ENCODE assay signal across 9 cellular contexts in the genomic region with DNA sequence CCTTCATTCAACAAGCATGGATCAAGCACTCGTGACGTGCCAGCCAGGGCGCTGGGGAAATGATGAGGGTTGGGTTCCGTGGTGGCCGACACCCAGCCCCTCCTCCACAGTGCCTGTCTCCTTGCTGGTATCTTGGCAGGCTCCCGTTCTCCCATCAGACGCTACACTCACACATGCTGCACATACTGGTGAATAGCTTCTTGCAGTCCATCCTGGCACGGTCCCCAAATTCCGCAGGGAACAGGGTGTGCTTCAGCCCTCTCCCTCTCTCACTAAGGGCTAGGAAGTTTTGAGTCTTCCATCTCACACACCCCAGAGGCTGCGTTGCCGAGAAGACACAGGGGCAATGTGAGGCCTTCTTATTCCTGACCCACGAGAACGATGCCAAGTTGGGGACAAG. TPM values are rescaled to one million over a fixed set of nuclear protein-coding genes. Genes with fewer than 3 reads are reported as not detected.
DNase-seq lines count a peak whose midpoint lies in the region; ATAC-seq, FAIRE-seq and TF ChIP-seq lines count a peak whose summit lies in the region.
"Had no signal": no experiment of that assay in that cellular context is flagged by ENCODE, and none has a peak within 500 bp of the region (broad histone marks: within the 10 kb centered on the region; RNA-seq: fewer than 3 reads in every experiment).

No MANE protein-coding gene starts in this region.

- no peaks in the 10 kb centered on the region for H3K79me1 ChIP-seq in H1 (ENCODE audit: low read depth, low read length)

- in situ Hi-C loops in transverse colon (cut with MboI; ENCODE audit: low pct_ligation_motif_present in 1 of 4, low pct_unique_long_range_greater_than_20kb in 1 of 4, low sequenced_read_pairs in 3 of 4), result no loop called here

- no peak overlapping the region for H2BK120ac ChIP-seq in H1 (replicated peaks; ENCODE audit: low read depth, low read length)

- no peak overlapping the region for H3K4me2 ChIP-seq in H1 (ENCODE audit: insufficient read depth in 1 of 2, low read depth in 2 of 2, low read length in 2 of 2)

- peak in 1 of 3 donors; percentile 80 for DNase-seq in Peyer's patch
- no peak for DNase-seq in H1 (ENCODE audit: low read depth in 1 of 2, low spot score in 2 of 2)
- DNase-seq in lung (ENCODE audit: low spot score), result peak; percentile 88
- peak; percentile 82 for DNase-seq in transverse colon
- DNase-seq in NCI-H2171 (lab: John Stamatoyannopoulos, UW), result no peak
- DNase-seq in glutamatergic neuron, result no peak
- DNase-seq: NCI-H526 treated with DMSO at 0.1 percent for 48 hours had no signal

- H2BK12ac ChIP-seq in H1 (ENCODE audit: low read depth, low read length), result 0 out of 2 replicates have a peak overlapping the region, but pooled peaks have one; percentile 19

- intact Hi-C loops in transverse colon (cut with DNase I; ENCODE audit: low total_unique reads), result no loop called here

- peaks cover 9% of the 10 kb centered on the region for H3K9me3 Mint-ChIP-seq in glutamatergic neuron (ENCODE audit: unreplicated experiment)

- ATAC-seq in lung (ENCODE audit: insufficient read depth, low FRiP score), result no peak
- no peak for ATAC-seq in GM18505 (IDR thresholded peaks at IDR 0.05; ENCODE audit: unreplicated experiment)

- no peaks in the 10 kb centered on the region for H3K36me3 Mint-ChIP-seq in glutamatergic neuron (ENCODE audit: unreplicated experiment)

- WGBS in H1 (ENCODE audit: extremely low coverage in 1 of 2, insufficient coverage in 1 of 2, insufficient read length in 1 of 2, insufficient replicate concordance in 2 of 2, low coverage in 1 of 2, low lambda C conversion rate in 2 of 2, missing lambda C conversion rate in 1 of 2), 2 experiments, result 92% methylated on average over 13 of the region's 13 CpGs; no CpG with 5 or more reads in 1 of the 2 experiments
- 36 to 67% methylated on average over 13 of the region's 13 CpGs for WGBS in lung, 2 donors
- WGBS in transverse colon (ENCODE audit: low coverage in 1 of 2), 2 donors, result 60% methylated on average over 13 of the region's 13 CpGs; no CpG with 5 or more reads in 1 of the 2 donors

- H3K36me3 ChIP-seq in Peyer's patch, result no peaks in the 10 kb centered on the region
- H3K36me3 ChIP-seq in H1 (ENCODE audit: control insufficient read depth in 2 of 4, insufficient read depth in 4 of 4, low read length in 3 of 4), result no peaks in the 10 kb centered on the region
- no peaks in the 10 kb centered on the region for H3K36me3 ChIP-seq in lung (ENCODE audit: control insufficient read depth in 2 of 2, insufficient read depth in 2 of 2, low read length in 2 of 2)
- no peaks in the 10 kb centered on the region for H3K36me3 ChIP-seq in transverse colon

- no peak overlapping the region; the same call in 1 of the 2 replicates for H4K8ac ChIP-seq in H1 (ENCODE audit: extremely low read depth, insufficient read depth, low read length)

- H3K4me3 Mint-ChIP-seq in glutamatergic neuron (ENCODE audit: unreplicated experiment), result no peak overlapping the region

- peak overlapping the region; percentile 35 for H4K91ac ChIP-seq in H1 (replicated peaks; ENCODE audit: insufficient read length, low read length)

- no peak for FAIRE-seq in H1 (lab: Jason Lieb, UNC)
- FAIRE-seq: GM12891 had no signal

- no peak for TF ChIP-seq CTCF in Peyer's patch (IDR thresholded peaks at IDR 0.05)
- no peak for TF ChIP-seq CTCF in H1 (IDR thresholded peaks at IDR 0.05; ENCODE audit: control extremely low read depth in 1 of 3, insufficient read depth in 1 of 3, low read depth in 1 of 3, low read length in 3 of 3)
- TF ChIP-seq CTCF in lung (IDR thresholded peaks at IDR 0.05; ENCODE audit: control extremely low read depth, extremely low read depth), result no peak
- no peak for TF ChIP-seq CTCF in transverse colon (IDR thresholded peaks at IDR 0.05)
- TF ChIP-seq CTCF in glutamatergic neuron (IDR thresholded peaks at IDR 0.05; ENCODE audit: partially characterized antibody, unreplicated experiment), result no peak

- TF ChIP-seq POLR2A in Peyer's patch (IDR thresholded peaks at IDR 0.05) (no peak), H1 (IDR thresholded peaks at IDR 0.05; ENCODE audit: control extremely low read depth in 1 of 2, low read depth in 2 of 2, low read length in 2 of 2) (no peak), transverse colon (IDR thresholded peaks at IDR 0.05) (no peak), GM18505 (IDR thresholded peaks at IDR 0.05; ENCODE audit: borderline replicate concordance, extremely low read depth, insufficient read depth, insufficient read length) (no peak)

- H3K27ac Mint-ChIP-seq in glutamatergic neuron (ENCODE audit: unreplicated experiment), result no peak overlapping the region

- H3K9ac ChIP-seq in H1 (replicated peaks in 1 of 4; ENCODE audit: extremely low read depth in 1 of 4, low read depth in 3 of 4, low read length in 3 of 4), result no peak overlapping the region

- POLR2A ChIA-PET in H1 (lab: Charles Lee; ENCODE audit: partially characterized antibody), result interaction anchor here (1.6 kb wide), 2 partner anchors 10 to 14 kb away, joined by 4 to 5 read pairs; a partner anchor contains a TSS

- peaks cover 0 to 24% (median 5%) of the 10 kb centered on the region in 4 donors for H3K4me1 ChIP-seq in Peyer's patch
- peaks cover 0 to 11% (median 4%) of the 10 kb centered on the region in 4 experiments; a peak in 3 of 7 replicates for H3K4me1 ChIP-seq in H1 (replicated peaks in 1 of 4; ENCODE audit: control insufficient read depth in 3 of 4, insufficient read depth in 4 of 4, low read length in 3 of 4)
- H3K4me1 ChIP-seq in lung (ENCODE audit: control insufficient read depth in 2 of 2, insufficient read depth in 2 of 2, low read length in 2 of 2), result peaks cover 12 to 22% of the 10 kb centered on the region in 2 donors
- peaks cover 25 to 53% (median 30%) of the 10 kb centered on the region in 4 donors for H3K4me1 ChIP-seq in transverse colon

- H4K5ac ChIP-seq in H1 (ENCODE audit: insufficient read length, low read depth, low read length), result no peak overlapping the region

- H3K18ac ChIP-seq in H1 (ENCODE audit: extremely low read depth, low read length), result no peak overlapping the region

- no peaks in the 10 kb centered on the region for H3K23me2 ChIP-seq in H1 (ENCODE audit: low read depth, low read length)

- no peak overlapping the region for H2AFZ ChIP-seq in H1 (ENCODE audit: low read length)

- no peak overlapping the region for H2BK15ac ChIP-seq in H1 (ENCODE audit: low read length)

- H3K4me3 ChIP-seq in Peyer's patch (no peak overlapping the region), H1 (ENCODE audit: extremely low read depth in 1 of 4, insufficient read depth in 2 of 4, low read depth in 3 of 4, low read length in 4 of 4) (no peak overlapping the region), lung (no peak overlapping the region), transverse colon (no peak overlapping the region)

- no peaks in the 10 kb centered on the region for H3K27me3 ChIP-seq in Peyer's patch
- no peaks in the 10 kb centered on the region for H3K27me3 ChIP-seq in H1 (replicated peaks in 1 of 4; ENCODE audit: control insufficient read depth in 3 of 4, extremely low read depth in 1 of 4, insufficient read depth in 3 of 4, low read length in 3 of 4)
- H3K27me3 ChIP-seq in lung (ENCODE audit: control insufficient read depth, insufficient read depth), result no peaks in the 10 kb centered on the region
- H3K27me3 ChIP-seq in transverse colon, result no peaks in the 10 kb centered on the region

- H3K23ac ChIP-seq in H1 (ENCODE audit: insufficient read length), result no peak overlapping the region

- TF ChIP-seq RAD21 in H1 (IDR thresholded peaks at IDR 0.05 in 1 of 2, conservative IDR thresholded peaks at IDR 0.05 in 1 of 2; ENCODE audit: low read depth in 2 of 2, low read length in 2 of 2), result no peak

- no peak overlapping the region for H3K14ac ChIP-seq in H1 (ENCODE audit: insufficient read length)

- no peak overlapping the region for H3K56ac ChIP-seq in H1 (replicated peaks; ENCODE audit: insufficient read length, low read depth, low read length)

- no peak overlapping the region for H2BK5ac ChIP-seq in H1 (ENCODE audit: low read depth, low read length)

- H3K79me2 ChIP-seq in H1 (ENCODE audit: control insufficient read depth in 1 of 2, insufficient read depth in 2 of 2, low read length in 2 of 2), result no peaks in the 10 kb centered on the region

- no peak overlapping the region for H2BK20ac ChIP-seq in H1 (ENCODE audit: low read length)

- H3K4ac ChIP-seq in H1 (replicated peaks; ENCODE audit: insufficient read length, low read depth, low read length), result no peak overlapping the region

- CTCF ChIA-PET in H1 (lab: Charles Lee; ENCODE audit: partially characterized antibody), result interaction anchor here (0.9 to 3.9 kb wide), 5 partner anchors 10 to 125 kb away, joined by 3 to 20 read pairs (median 8); a partner anchor contains a TSS

- H4K20me1 ChIP-seq in H1 (replicated peaks in 1 of 2; ENCODE audit: control insufficient read depth in 1 of 2, insufficient read depth in 2 of 2, low read length in 2 of 2), result no peaks in the 10 kb centered on the region

- peaks cover 7% of the 10 kb centered on the region for H3K27me3 Mint-ChIP-seq in glutamatergic neuron (ENCODE audit: unreplicated experiment)

- peak overlapping the region in 3 of 4 donors; percentile 23 to 86 (median 85) for H3K27ac ChIP-seq in Peyer's patch
- no peak overlapping the region for H3K27ac ChIP-seq in H1 (ENCODE audit: low read depth, low read length)
- H3K27ac ChIP-seq in lung (ENCODE audit: low read depth in 1 of 2, low read length in 1 of 2), result peak overlapping the region; percentile 89 to 92
- H3K27ac ChIP-seq in transverse colon, result peak overlapping the region; percentile 99 to 100 (median 100)

- TF ChIP-seq EP300 in H1 (IDR thresholded peaks at IDR 0.05; ENCODE audit: borderline replicate concordance in 1 of 2, low read depth in 2 of 2, low read length in 2 of 2), result no peak
- peak; percentile 95 for TF ChIP-seq EP300 in transverse colon (IDR thresholded peaks at IDR 0.05; ENCODE audit: low read depth)

- peaks cover 17% of the 10 kb centered on the region for H3K4me1 Mint-ChIP-seq in glutamatergic neuron (ENCODE audit: low read depth, unreplicated experiment)

- no peaks in the 10 kb centered on the region for H3K9me3 ChIP-seq in Peyer's patch
- H3K9me3 ChIP-seq in H1 (ENCODE audit: insufficient read depth in 2 of 2, low read depth in 1 of 2, low read length in 1 of 2), result no peaks in the 10 kb centered on the region; a peak in 1 of 4 replicates
- no peaks in the 10 kb centered on the region for H3K9me3 ChIP-seq in lung (ENCODE audit: control insufficient read depth in 2 of 2, insufficient read depth in 1 of 2, low read length in 1 of 2)
- H3K9me3 ChIP-seq in transverse colon, result no peaks in the 10 kb centered on the region

- no peak overlapping the region for H2AK5ac ChIP-seq in H1 (ENCODE audit: low read depth, low read length)

RNA-seq across cellular contexts. Expression of a gene that starts 10.1 kb away (rescaled TPM):
- total RNA-seq in Peyer's patch, result 10 to 100 TPM; 46.8 to 97.4 (median 64.1) TPM
- 17.3 and 19.5 TPM in 2 replicates for total RNA-seq in H1 (2021; fragmentation: NEBNext Ultra II Directional; extraction: Animal tissue kit (Norgen Biotek cat#: 25700))
- polyA plus RNA-seq in H1 (2011; rRNA removed), result 20.3 and 44.4 TPM in 2 replicates
- polyA plus RNA-seq in H1 (2011; cell fraction: cytosol; rRNA removed), result 12.4 TPM
- polyA plus RNA-seq in H1 (2011; cell fraction: nucleus; rRNA removed), result 19.5 TPM
- 10.3 to 14.6 TPM (median 12.8 TPM) in 4 replicates for polyA plus RNA-seq in H1 (2012, experiment 1 of 2)
- 8.1 TPM for polyA plus RNA-seq in H1 (2012, experiment 2 of 2)
- polyA plus RNA-seq in H1 (2013, experiment 1 of 2), result 9.1 TPM
- 8.8 TPM for polyA plus RNA-seq in H1 (2013, experiment 2 of 2)
- polyA minus RNA-seq in H1 (2011; rRNA and poly(A)+ RNA removed), result 6.7 and 7.7 TPM in 2 replicates
- 14.5 TPM for polyA minus RNA-seq in H1 (2011; cell fraction: cytosol; rRNA and poly(A)+ RNA removed)
- polyA minus RNA-seq in H1 (2011; cell fraction: nucleus; rRNA and poly(A)+ RNA removed), result 9.3 TPM
- total RNA-seq in lung, result 10 to 100 TPM; 23.0 to 52.5 TPM
- polyA plus RNA-seq in lung, result 10 to 100 TPM; 23.0 to 23.3 TPM
- 100 to 1,000 TPM in 1 of 4 donors, 10 to 100 TPM in 3; 26.1 to 200 (median 85.7) TPM for total RNA-seq in transverse colon
- 50.0 TPM for total RNA-seq in glutamatergic neuron (ENCODE audit: unreplicated experiment)

Comparison
In these comparisons a context has a peak if more than half of its experiments do, and no peak if none do; other contexts are left out.
1. DNase-seq: peak in lung (single experiment) and transverse colon (single experiment); none in H1 (0 of 2), NCI-H2171 (single experiment) and glutamatergic neuron (single experiment).